8 cellular contexts compared by ENCODE assay signal in genomic region chr1:43090157-43090556, GRCh38.
A peak's percentile ranks its signal among the peaks of the same experiment; 100 is the strongest.
DNase-seq lines count a peak whose midpoint lies in the region; ATAC-seq, FAIRE-seq and TF ChIP-seq lines count a peak whose summit lies in the region.
"Not testable (repeated sequence)": the region's sequence is repeated elsewhere in the genome, so short reads cannot be mapped to it uniquely, and the experiment has no call there.

No MANE protein-coding gene starts in this region.

- not testable (repeated sequence) for H3T11ph ChIP-seq in H9 (ENCODE audit: low read length)

- peaks cover 26% of the 10 kb centered on the region for H3K9me3 Mint-ChIP-seq in GM23338
- H3K9me3 Mint-ChIP-seq in H9: peaks cover 15 to 16% of the 10 kb centered on the region in 2 experiments
- peaks cover 24% of the 10 kb centered on the region for H3K9me3 Mint-ChIP-seq in WTC11
- not testable (repeated sequence) for H3K9me3 Mint-ChIP-seq in neural crest cell

- H3K4me3 ChIP-seq in GM23338; HUES64 (ENCODE audit: low read length); K562; H1 (ENCODE audit: extremely low read depth in 1 of 4, insufficient read depth in 2 of 4, low read depth in 3 of 4, low read length in 4 of 4); iPS-20b (ENCODE audit: low read length): not testable (repeated sequence)

- H3K14ac ChIP-seq in H9 (ENCODE audit: insufficient read depth, low read length); H1 (ENCODE audit: insufficient read length): not testable (repeated sequence)

- not testable (repeated sequence) for H3K27me3 ChIP-seq in GM23338 (ENCODE audit: insufficient read depth); H9 (ENCODE audit: insufficient read depth, low read length); HUES64 (ENCODE audit: insufficient read depth, low read length); H1 (replicated peaks in 1 of 4; ENCODE audit: control insufficient read depth in 3 of 4, extremely low read depth in 1 of 4, insufficient read depth in 3 of 4, low read length in 3 of 4); iPS-20b (ENCODE audit: insufficient read depth, low read length)
- peaks cover 10 to 26% of the 10 kb centered on the region in 2 experiments; a peak in 4 of 5 replicates for H3K27me3 ChIP-seq in K562 (ENCODE audit: control insufficient read depth in 2 of 2, insufficient read depth in 2 of 2, low read length in 2 of 2)

- H3K56ac ChIP-seq in H9 (ENCODE audit: insufficient read length, low read depth, low read length); H1 (replicated peaks; ENCODE audit: insufficient read length, low read depth, low read length): not testable (repeated sequence)

- ATAC-seq in GM23338, WTC11, K562: not testable (repeated sequence)

- TF ChIP-seq CTCF in GM23338 (conservative IDR thresholded peaks at IDR 0.05; ENCODE audit: low read depth in 2 of 2); H9 (conservative IDR thresholded peaks at IDR 0.05); WTC11 (IDR thresholded peaks at IDR 0.05); K562 (IDR thresholded peaks at IDR 0.05 in 2 of 3, conservative IDR thresholded peaks at IDR 0.05 in 1 of 3; ENCODE audit: insufficient read depth in 2 of 3, low read depth in 1 of 3, low read length in 3 of 3); H1 (IDR thresholded peaks at IDR 0.05; ENCODE audit: control extremely low read depth in 1 of 3, insufficient read depth in 1 of 3, low read depth in 1 of 3, low read length in 3 of 3); neural crest cell (conservative IDR thresholded peaks at IDR 0.05): not testable (repeated sequence)

- H4K20me1 ChIP-seq in GM23338 (replicated peaks; ENCODE audit: insufficient read depth); H9 (ENCODE audit: control insufficient read depth, insufficient read depth, insufficient read length); K562 (replicated peaks; ENCODE audit: control insufficient read depth, insufficient read depth, low read length); H1 (replicated peaks in 1 of 2; ENCODE audit: control insufficient read depth in 1 of 2, insufficient read depth in 2 of 2, low read length in 2 of 2): not testable (repeated sequence)

- not testable (repeated sequence) for H3K36me3 ChIP-seq in GM23338 (ENCODE audit: insufficient read depth); HUES64 (ENCODE audit: insufficient read depth, low read length); K562 (ENCODE audit: control insufficient read depth, insufficient read depth, low read length); H1 (ENCODE audit: control insufficient read depth in 2 of 4, insufficient read depth in 4 of 4, low read length in 3 of 4); iPS-20b (ENCODE audit: insufficient read depth, low read depth, low read length)

- TF ChIP-seq RAD21 in K562 (CRISPR knock-in tag; conservative IDR thresholded peaks at IDR 0.05 in 1 of 2, IDR thresholded peaks at IDR 0.05 in 1 of 2); H1 (IDR thresholded peaks at IDR 0.05 in 1 of 2, conservative IDR thresholded peaks at IDR 0.05 in 1 of 2; ENCODE audit: low read depth in 2 of 2, low read length in 2 of 2): not testable (repeated sequence)

- FAIRE-seq in K562 (lab: Jason Lieb, UNC); H1 (lab: Jason Lieb, UNC): not testable (repeated sequence)

- not testable (repeated sequence) for H2BK12ac ChIP-seq in H9 (ENCODE audit: insufficient read length, low read depth, low read length)
- 0 out of 2 replicates have a peak overlapping the region, but pooled peaks have one; percentile 60 for H2BK12ac ChIP-seq in H1 (ENCODE audit: low read depth, low read length)

- TF ChIP-seq EP300 in K562 (IDR thresholded peaks at IDR 0.05; ENCODE audit: low read length); H1 (IDR thresholded peaks at IDR 0.05; ENCODE audit: borderline replicate concordance in 1 of 2, low read depth in 2 of 2, low read length in 2 of 2): not testable (repeated sequence)

- H3K4me3 Mint-ChIP-seq in GM23338, H9, WTC11, neural crest cell: not testable (repeated sequence)

- intact Hi-C loops in K562 (cut with micrococcal nuclease): not testable (repeated sequence)

- H3K27ac Mint-ChIP-seq in GM23338: peak overlapping the region; percentile 73
- H3K27ac Mint-ChIP-seq in H9: peak overlapping the region; percentile 91 to 95 (median 94)
- peak overlapping the region; percentile 82 for H3K27ac Mint-ChIP-seq in WTC11
- H3K27ac Mint-ChIP-seq in neural crest cell (ENCODE audit: unreplicated experiment): peak overlapping the region; percentile 83

- H3K27me3 Mint-ChIP-seq in GM23338 (ENCODE audit: insufficient read depth, low read depth, poor library complexity) (peaks cover 15% of the 10 kb centered on the region), neural crest cell (ENCODE audit: low read depth) (peaks cover 11% of the 10 kb centered on the region)
- H3K27me3 Mint-ChIP-seq in H9 (ENCODE audit: low read depth); WTC11 (ENCODE audit: low read depth): not testable (repeated sequence)

- not testable (repeated sequence) for H2BK20ac ChIP-seq in H9 (ENCODE audit: low read depth, low read length, poor library complexity, severe bottlenecking); H1 (ENCODE audit: low read length)

- peak overlapping the region; percentile 9 for H2BK120ac ChIP-seq in H9 (ENCODE audit: low read depth, low read length, poor library complexity, severe bottlenecking)
- not testable (repeated sequence) for H2BK120ac ChIP-seq in H1 (replicated peaks; ENCODE audit: low read depth, low read length)

- not testable (repeated sequence) for H3K79me1 ChIP-seq in H9 (ENCODE audit: insufficient read depth, low read depth, low read length, poor library complexity, severe bottlenecking); H1 (ENCODE audit: low read depth, low read length)

- in situ Hi-C loops in K562 (cut with MboI): not testable (repeated sequence)

- peak overlapping the region; percentile 96 for H3K27ac ChIP-seq in GM23338 (ENCODE audit: low read depth)
- H3K27ac ChIP-seq in H9 (ENCODE audit: insufficient read length, low read depth, low read length); K562 (ENCODE audit: extremely low read depth, low read depth, low read length); H1 (ENCODE audit: low read depth, low read length): not testable (repeated sequence)
- peak overlapping the region; percentile 18; the same call in 1 of the 2 replicates for H3K27ac ChIP-seq in HUES64 (ENCODE audit: low read depth, low read length)
- H3K27ac ChIP-seq in iPS-20b (ENCODE audit: low read length): peak overlapping the region; percentile 49

- not testable (repeated sequence) for H4K5ac ChIP-seq in H9 (ENCODE audit: insufficient read length, low read depth, low read length); H1 (ENCODE audit: insufficient read length, low read depth, low read length)

- H3F3A ChIP-seq in GM23338 (replicated peaks; ENCODE audit: low read depth): not testable (repeated sequence)

- H2AK5ac ChIP-seq in H9 (ENCODE audit: insufficient read length, low read length); H1 (ENCODE audit: low read depth, low read length): not testable (repeated sequence)

- H3K23me2 ChIP-seq in H9 (ENCODE audit: insufficient read length, low read depth, low read length, poor library complexity, severe bottlenecking); H1 (ENCODE audit: low read depth, low read length): not testable (repeated sequence)

- CTCF ChIA-PET in WTC11 (lab: Charles Lee): interaction anchor here (0.8 to 1.2 kb wide), 3 partner anchors 16 to 177 kb away, joined by 3 to 4 read pairs (median 4); no protein-coding TSS in a partner anchor
- CTCF ChIA-PET in K562 (lab: Yijun Ruan, JAX; ENCODE audit: low intra/inter-chr PET ratio): not testable (repeated sequence)
- CTCF ChIA-PET in H1 (lab: Charles Lee; ENCODE audit: partially characterized antibody): interaction anchor here (2.0 to 2.6 kb wide), 2 partner anchors 15 to 177 kb away, joined by 4 to 13 read pairs; no protein-coding TSS in a partner anchor

- not testable (repeated sequence) for H2BK15ac ChIP-seq in H9 (ENCODE audit: low read depth, low read length); H1 (ENCODE audit: low read length)

- H3K23ac ChIP-seq in H9 (ENCODE audit: insufficient read length, low read depth, low read length); H1 (ENCODE audit: insufficient read length): not testable (repeated sequence)

- H3K18ac ChIP-seq in H9 (ENCODE audit: insufficient read length, low read depth, low read length); H1 (ENCODE audit: extremely low read depth, low read length): not testable (repeated sequence)

- BruUV-seq in K562 (replicated peaks; lab: Mats Ljungman, UMichigan): not testable (repeated sequence)

- H3K9me1 ChIP-seq in K562 (ENCODE audit: control insufficient read depth, insufficient read depth, low read length): not testable (repeated sequence)

- H3K4ac ChIP-seq in H9 (ENCODE audit: low read depth, low read length); H1 (replicated peaks; ENCODE audit: insufficient read length, low read depth, low read length): not testable (repeated sequence)

- not testable (repeated sequence) for H3K9me2 ChIP-seq in GM23338 (ENCODE audit: insufficient read depth)

- H2BK5ac ChIP-seq in H9 (ENCODE audit: insufficient read length, low read length): not testable (repeated sequence)
- H2BK5ac ChIP-seq in H1 (ENCODE audit: low read depth, low read length): 0 out of 2 replicates have a peak overlapping the region, but pooled peaks have one; percentile 66

- not testable (repeated sequence) for DNase-seq in GM23338 (ENCODE audit: low spot score); H9; WTC11 (ENCODE audit: low spot score); K562 (ENCODE audit: extremely low read depth in 1 of 4, low spot score in 3 of 4); H1 (ENCODE audit: low read depth in 1 of 2, low spot score in 2 of 2); neural crest cell (ENCODE audit: low read depth, low spot score)

- H3K4me1 Mint-ChIP-seq in GM23338 (peaks cover 42% of the 10 kb centered on the region), H9 (peaks cover 49 to 74% of the 10 kb centered on the region in 2 experiments), WTC11 (peaks cover 56% of the 10 kb centered on the region)
- not testable (repeated sequence) for H3K4me1 Mint-ChIP-seq in neural crest cell

- H4K91ac ChIP-seq in H9 (ENCODE audit: insufficient read length, low read depth, low read length); H1 (replicated peaks; ENCODE audit: insufficient read length, low read length): not testable (repeated sequence)

- POLR2A ChIA-PET in WTC11 (lab: Charles Lee); K562 (lab: Yijun Ruan, JAX): not testable (repeated sequence)
- POLR2A ChIA-PET in H1 (lab: Charles Lee; ENCODE audit: partially characterized antibody): interaction anchor here (0.7 to 1.4 kb wide), 2 partner anchors 11 to 14 kb away, joined by 3 read pairs; no protein-coding TSS in a partner anchor

- H3K79me2 ChIP-seq in GM23338 (replicated peaks; ENCODE audit: insufficient read depth); H9 (ENCODE audit: insufficient read depth, low read length); K562 (ENCODE audit: control insufficient read depth, insufficient read depth, low read length); H1 (ENCODE audit: control insufficient read depth in 1 of 2, insufficient read depth in 2 of 2, low read length in 2 of 2): not testable (repeated sequence)

- H3K36me3 Mint-ChIP-seq in GM23338 (ENCODE audit: low read depth) (peaks cover 33% of the 10 kb centered on the region), H9 (ENCODE audit: insufficient read depth in 1 of 3, low read depth in 3 of 3) (peaks cover 16 to 33% (median 18%) of the 10 kb centered on the region in 3 experiments), WTC11 (peaks cover 23% of the 10 kb centered on the region)
- not testable (repeated sequence) for H3K36me3 Mint-ChIP-seq in neural crest cell (ENCODE audit: low read depth)

- H3K4me2 ChIP-seq in GM23338: 0 out of 2 replicates have a peak overlapping the region, but pooled peaks have one; percentile 3
- not testable (repeated sequence) for H3K4me2 ChIP-seq in H9 (ENCODE audit: insufficient read depth, insufficient read length, low read length); K562 (ENCODE audit: insufficient read depth, low read length); H1 (ENCODE audit: insufficient read depth in 1 of 2, low read depth in 2 of 2, low read length in 2 of 2)

- not testable (repeated sequence) for H2AFZ ChIP-seq in GM23338; H9 (ENCODE audit: low read length); K562 (ENCODE audit: low read depth, low read length); H1 (ENCODE audit: low read length)

- H3K4me1 ChIP-seq in GM23338 (ENCODE audit: insufficient read depth) (peaks cover 37% of the 10 kb centered on the region), HUES64 (ENCODE audit: insufficient read depth, low read length) (peaks cover 14% of the 10 kb centered on the region), H1 (replicated peaks in 1 of 4; ENCODE audit: control insufficient read depth in 3 of 4, insufficient read depth in 4 of 4, low read length in 3 of 4) (peaks cover 2 to 11% (median 7%) of the 10 kb centered on the region in 4 experiments; a peak in 4 of 7 replicates), iPS-20b (ENCODE audit: insufficient read depth, low read length) (peaks cover 24% of the 10 kb centered on the region)
- H3K4me1 ChIP-seq in H9 (ENCODE audit: insufficient read depth, low read length); K562 (replicated peaks in 1 of 2; ENCODE audit: control insufficient read depth in 2 of 2, insufficient read depth in 2 of 2, low read length in 2 of 2): not testable (repeated sequence)

- no CpG with 5 or more reads among the region's 2 CpGs for WGBS in H9 (ENCODE audit: extremely low coverage, insufficient read length, low lambda C conversion rate)
- WGBS in HUES64: 46% methylated on average over 2 of the region's 2 CpGs
- WGBS in K562 (ENCODE audit: insufficient coverage, low coverage, missing lambda C conversion rate): 4% methylated on average over 2 of the region's 2 CpGs
- WGBS in H1 (ENCODE audit: extremely low coverage in 1 of 2, insufficient coverage in 1 of 2, insufficient read length in 1 of 2, insufficient replicate concordance in 2 of 2, low coverage in 1 of 2, low lambda C conversion rate in 2 of 2, missing lambda C conversion rate in 1 of 2), 2 experiments: 49% methylated on average over 2 of the region's 2 CpGs; no CpG with 5 or more reads in 1 of the 2 experiments

- H3K9me3 ChIP-seq in H9 (ENCODE audit: control insufficient read depth, low read depth, low read length); HUES64 (ENCODE audit: insufficient read depth, low read depth, low read length); K562 (replicated peaks; ENCODE audit: control insufficient read depth, insufficient read depth, low read depth, low read length); H1 (ENCODE audit: insufficient read depth in 2 of 2, low read depth in 1 of 2, low read length in 1 of 2); iPS-20b (ENCODE audit: insufficient read depth, low read depth, low read length): not testable (repeated sequence)

- not testable (repeated sequence) for H3K9ac ChIP-seq in H9 (ENCODE audit: extremely low read depth, insufficient read length, low read length); HUES64 (ENCODE audit: low read depth, low read length); K562 (ENCODE audit: insufficient read depth in 1 of 2, low read depth in 2 of 2, low read length in 2 of 2); H1 (replicated peaks in 1 of 4; ENCODE audit: extremely low read depth in 1 of 4, low read depth in 3 of 4, low read length in 3 of 4); iPS-20b (ENCODE audit: low read depth, low read length)

- not testable (repeated sequence) for H4K8ac ChIP-seq in H9 (replicated peaks; ENCODE audit: insufficient read length, low read depth, low read length); H1 (ENCODE audit: extremely low read depth, insufficient read depth, low read length)

- not testable (repeated sequence) for TF ChIP-seq POLR2A in K562 (conservative IDR thresholded peaks at IDR 0.05); H1 (IDR thresholded peaks at IDR 0.05; ENCODE audit: control extremely low read depth in 1 of 2, low read depth in 2 of 2, low read length in 2 of 2)
